In genomic region chr14:89899917-89900680, GRCh38 we compare ENCODE assay signal across 8 cellular contexts. TPM values are rescaled to one million over a fixed set of nuclear protein-coding genes. Genes with fewer than 3 reads are reported as not detected.
A peak's percentile ranks its signal among the peaks of the same experiment; 100 is the strongest.
DNase-seq lines count a peak whose midpoint lies in the region; ATAC-seq and TF ChIP-seq lines count a peak whose summit lies in the region.

No MANE protein-coding gene starts in this region.

- no peak overlapping the region for H3K4me2 ChIP-seq in KMS-11

- H4K20me1 ChIP-seq in KMS-11 (ENCODE audit: insufficient read depth), result no peaks in the 10 kb centered on the region

- no peak for TF ChIP-seq POLR2A in right lobe of liver (IDR thresholded peaks at IDR 0.05)

- in situ Hi-C loops in astrocyte of the cerebellum (cut with HindIII; ENCODE audit: low sequenced_read_pairs), result loop anchor here (25.0 kb wide), 1 partner anchor 863 kb away; no protein-coding TSS in a partner anchor

- H3K79me2 ChIP-seq in KMS-11 (ENCODE audit: insufficient read depth, low read depth), result no peaks in the 10 kb centered on the region

- DNase-seq in NCI-H524 (lab: John Stamatoyannopoulos, UW), result peak; percentile 39 to 59
- DNase-seq in NCI-H524 treated with DMSO at 0.1 percent for 48 hours (lab: John Stamatoyannopoulos, UW), result no peak
- DNase-seq in astrocyte of the cerebellum (ENCODE audit: low read depth), result no peak
- no peak for DNase-seq in right lobe of liver
- no peak for DNase-seq in activated CD8-positive, alpha-beta memory T cell treated with anti-CD3 and anti-CD28 coated beads, Interleukin-2, amount 50 U/mL, for 48 hours
- DNase-seq in stimulated activated CD4-positive, alpha-beta T cell treated with anti-CD3 and anti-CD28 coated beads, Interleukin-1b, Interleukin-23, amount 100 ng/mL, for 48 hours, result no peak
- no peak for DNase-seq in GDM1 (lab: John Stamatoyannopoulos, UW)

- H3K27ac ChIP-seq in KMS-11 (no peak overlapping the region), right lobe of liver (no peak overlapping the region)

- H3K4me1 ChIP-seq in KMS-11 (ENCODE audit: low read depth, poor library complexity, severe bottlenecking) (no peaks in the 10 kb centered on the region), right lobe of liver (peaks cover 0 to 4% (median 0%) of the 10 kb centered on the region in 4 donors)

- 83% methylated on average over 4 of the region's 4 CpGs for WGBS in right lobe of liver (ENCODE audit: insufficient coverage, low coverage, low lambda C conversion rate, missing lambda C conversion rate)

- H3K36me3 ChIP-seq in KMS-11 (ENCODE audit: insufficient read depth) (no peaks in the 10 kb centered on the region), right lobe of liver (no peaks in the 10 kb centered on the region)

- no peak overlapping the region for H2AFZ ChIP-seq in KMS-11 (ENCODE audit: low read depth)

- peak; percentile 51 to 72 (median 58) for ATAC-seq in right lobe of liver

- H3K9ac ChIP-seq in KMS-11, result no peak overlapping the region

- intact Hi-C loops in right lobe of liver (cut with DNase I), result no loop called here

- H3K4me3 ChIP-seq in KMS-11 (IDR thresholded peaks at IDR 0.05; ENCODE audit: insufficient read depth, low read depth, low read length) (no peak overlapping the region), astrocyte of the cerebellum (ENCODE audit: low read depth, low read length) (no peak overlapping the region), right lobe of liver (no peak overlapping the region)

- TF ChIP-seq CTCF in KMS-11 (conservative IDR thresholded peaks at IDR 0.05; ENCODE audit: low read depth, low read length) (peak; percentile 45; the same call in 1 of the 2 replicates), astrocyte of the cerebellum (IDR thresholded peaks at IDR 0.05; ENCODE audit: low read depth, low read length, missing control alignments) (peak; percentile 52), right lobe of liver (IDR thresholded peaks at IDR 0.05) (peak; percentile 40 to 51 (median 49))

- H3K9me3 ChIP-seq in right lobe of liver, result no peaks in the 10 kb centered on the region

- H3K27me3 ChIP-seq in KMS-11 (ENCODE audit: insufficient read depth, low read depth) (no peaks in the 10 kb centered on the region), right lobe of liver (no peaks in the 10 kb centered on the region)

RNA-seq across cellular contexts. Expression of gene EFCAB11, which starts 54.4 kb away (rescaled TPM):
- 1 to 10 TPM; 1.7 to 4.7 (median 3.2) TPM for total RNA-seq in right lobe of liver

RNA-seq across cellular contexts. Expression of gene TDP1, which starts 55.6 kb away (rescaled TPM):
- total RNA-seq in right lobe of liver, result 1 to 10 TPM; 4.9 to 7.1 (median 6.6) TPM

Comparison
In these comparisons a context has a peak if more than half of its experiments do, and no peak if none do; other contexts are left out.
1. DNase-seq: peak in NCI-H524 (2 of 2); none in NCI-H524 treated with DMSO at 0.1 percent for 48 hours (single experiment), astrocyte of the cerebellum (single experiment), right lobe of liver (0 of 3), activated CD8-positive, alpha-beta memory T cell treated with anti-CD3 and anti-CD28 coated beads, Interleukin-2, amount 50 U/mL, for 48 hours (single experiment), stimulated activated CD4-positive, alpha-beta T cell treated with anti-CD3 and anti-CD28 coated beads, Interleukin-1b, Interleukin-23, amount 100 ng/mL, for 48 hours (single experiment) and GDM1 (single experiment).
2. Peak in every context shown above with its lines, with median percentiles within 50 percentile points of each other: CTCF ChIP-seq.